In the genomic region with DNA sequence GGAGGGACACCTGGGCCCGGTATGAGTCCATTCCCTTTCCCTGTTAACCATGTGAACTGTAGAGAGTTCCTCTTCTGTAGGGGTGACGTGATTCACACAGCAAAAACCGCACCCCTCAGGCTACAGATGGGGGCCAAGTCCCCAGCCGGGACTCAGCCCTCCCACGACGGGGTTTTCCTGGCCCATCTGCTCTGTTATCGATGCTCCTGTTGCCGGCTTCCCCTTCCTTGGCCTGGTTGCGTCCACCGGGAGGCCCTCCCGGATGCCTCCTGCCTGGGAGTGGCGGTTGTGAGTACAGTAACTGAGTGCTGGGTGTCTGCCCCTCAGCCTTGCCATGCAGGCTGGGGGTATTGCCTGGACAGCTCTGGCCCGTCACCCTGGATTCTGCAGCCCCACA, we compare ENCODE assay signal across 8 cellular contexts. TPM values are rescaled to one million over a fixed set of nuclear protein-coding genes. Genes with fewer than 3 reads are reported as not detected.
DNase-seq lines count a peak whose midpoint lies in the region; ATAC-seq and TF ChIP-seq lines count a peak whose summit lies in the region.

No MANE protein-coding gene starts in this region.

- peak; percentile 32 for ATAC-seq in GM18505 (IDR thresholded peaks at IDR 0.05; ENCODE audit: unreplicated experiment)
- ATAC-seq in activated naive CD8-positive, alpha-beta T cell treated with anti-CD3 and anti-CD28 coated beads, Interleukin-2, amount 10 ng/mL, durations not matched to agents 7 days and 5 days (ENCODE audit: low read depth) = peak; percentile 9

- peaks cover 2% of the 10 kb centered on the region for H3K27me3 Mint-ChIP-seq in HFFc6 (ENCODE audit: insufficient read depth)
- H3K27me3 Mint-ChIP-seq in activated naive CD8-positive, alpha-beta T cell treated with anti-CD3 and anti-CD28 coated beads, Interleukin-2, amount 10 ng/mL, durations not matched to agents 7 days and 5 days = peaks cover 11% of the 10 kb centered on the region

- POLR2A ChIA-PET in activated naive CD8-positive, alpha-beta T cell treated with anti-CD3 and anti-CD28 coated beads, Interleukin-2, amount 10 ng/mL, durations not matched to agents 7 days and 5 days (lab: Charles Lee) = no interaction called here

- peak; percentile 31 for DNase-seq in HFFc6
- DNase-seq in NOMO-1 treated with DMSO at 0.1 percent for 48 hours (lab: John Stamatoyannopoulos, UW; ENCODE audit: unreplicated experiment) = peak; percentile 51
- DNase-seq in activated naive CD8-positive, alpha-beta T cell treated with anti-CD3 and anti-CD28 coated beads, Interleukin-2, amount 10 ng/mL, durations not matched to agents 7 days and 5 days = no peak
- DNase-seq in kidney epithelial cell (ENCODE audit: low read depth) = no peak
- DNase-seq in stimulated activated CD8-positive, alpha-beta memory T cell treated with anti-CD3 and anti-CD28 coated beads, Interleukin-12 subunit alpha, Interleukin-12 subunit beta, amount 100 ng/mL, for 1 hour (ENCODE audit: low read depth) = peak; percentile 30
- no peak for DNase-seq in NCI-H2227 (lab: John Stamatoyannopoulos, UW; ENCODE audit: unreplicated experiment)
- DNase-seq in NCI-H187 (lab: John Stamatoyannopoulos, UW) = no peak

- H3K36me3 ChIP-seq in kidney epithelial cell (ENCODE audit: control insufficient read depth, insufficient read depth, low read length) = no peaks in the 10 kb centered on the region

- H3K4me1 Mint-ChIP-seq in HFFc6 (ENCODE audit: low read depth) = peaks cover 32% of the 10 kb centered on the region
- peaks cover 14% of the 10 kb centered on the region for H3K4me1 Mint-ChIP-seq in activated naive CD8-positive, alpha-beta T cell treated with anti-CD3 and anti-CD28 coated beads, Interleukin-2, amount 10 ng/mL, durations not matched to agents 7 days and 5 days

- H3K27ac Mint-ChIP-seq in HFFc6 = peak overlapping the region; percentile 71
- peak overlapping the region; percentile 60 for H3K27ac Mint-ChIP-seq in activated naive CD8-positive, alpha-beta T cell treated with anti-CD3 and anti-CD28 coated beads, Interleukin-2, amount 10 ng/mL, durations not matched to agents 7 days and 5 days

- H3K4me3 ChIP-seq in kidney epithelial cell (ENCODE audit: low read depth, low read length) = peak overlapping the region; percentile 45

- no peaks in the 10 kb centered on the region for H3K36me3 Mint-ChIP-seq in HFFc6 (ENCODE audit: low read depth)
- H3K36me3 Mint-ChIP-seq in activated naive CD8-positive, alpha-beta T cell treated with anti-CD3 and anti-CD28 coated beads, Interleukin-2, amount 10 ng/mL, durations not matched to agents 7 days and 5 days = no peaks in the 10 kb centered on the region

- TF ChIP-seq POLR2A in GM18505 (IDR thresholded peaks at IDR 0.05; ENCODE audit: borderline replicate concordance, extremely low read depth, insufficient read depth, insufficient read length) = no peak

- TF ChIP-seq CTCF in HFFc6 (IDR thresholded peaks at IDR 0.05) (no peak), kidney epithelial cell (IDR thresholded peaks at IDR 0.05; ENCODE audit: insufficient read depth, low read length, poor library complexity, severe bottlenecking) (no peak)

- H3K4me3 Mint-ChIP-seq in HFFc6 = peak overlapping the region; percentile 86
- H3K4me3 Mint-ChIP-seq in activated naive CD8-positive, alpha-beta T cell treated with anti-CD3 and anti-CD28 coated beads, Interleukin-2, amount 10 ng/mL, durations not matched to agents 7 days and 5 days = peak overlapping the region; percentile 81

- H3K9me3 Mint-ChIP-seq in HFFc6 = no peaks in the 10 kb centered on the region
- H3K9me3 Mint-ChIP-seq in activated naive CD8-positive, alpha-beta T cell treated with anti-CD3 and anti-CD28 coated beads, Interleukin-2, amount 10 ng/mL, durations not matched to agents 7 days and 5 days = no peaks in the 10 kb centered on the region

- peaks cover 7% of the 10 kb centered on the region for H3K27me3 ChIP-seq in kidney epithelial cell (ENCODE audit: control insufficient read depth, insufficient read depth, low read length)

RNA-seq across cellular contexts. Expression of gene PLXNA1, which starts 0.8 kb away (rescaled TPM):
- total RNA-seq in HFFc6 (2021; fragmentation: NEBNext Ultra II Directional; extraction: Animal tissue kit (Norgen Biotek cat#: 25700)) = 10 to 100 TPM; 40.8 to 56.1 (median 45.4) TPM
- 1 to 10 TPM; 5.7 to 5.8 TPM for total RNA-seq in activated naive CD8-positive, alpha-beta T cell treated with anti-CD3 and anti-CD28 coated beads, Interleukin-2, amount 10 ng/mL, durations not matched to agents 7 days and 5 days
- total RNA-seq in kidney epithelial cell = 54.3 and 64.4 TPM in 2 replicates

Comparison
In these comparisons a context has a peak if more than half of its experiments do, and no peak if none do; other contexts are left out.
1. DNase-seq: peak in HFFc6 (single experiment), NOMO-1 treated with DMSO at 0.1 percent for 48 hours (single experiment) and stimulated activated CD8-positive, alpha-beta memory T cell treated with anti-CD3 and anti-CD28 coated beads, Interleukin-12 subunit alpha, Interleukin-12 subunit beta, amount 100 ng/mL, for 1 hour (single experiment); none in activated naive CD8-positive, alpha-beta T cell treated with anti-CD3 and anti-CD28 coated beads, Interleukin-2, amount 10 ng/mL, durations not matched to agents 7 days and 5 days (single experiment), kidney epithelial cell (single experiment), NCI-H2227 (single experiment) and NCI-H187 (0 of 2).